Comparison of ENCODE assay signal across 9 cellular contexts in the genomic region with DNA sequence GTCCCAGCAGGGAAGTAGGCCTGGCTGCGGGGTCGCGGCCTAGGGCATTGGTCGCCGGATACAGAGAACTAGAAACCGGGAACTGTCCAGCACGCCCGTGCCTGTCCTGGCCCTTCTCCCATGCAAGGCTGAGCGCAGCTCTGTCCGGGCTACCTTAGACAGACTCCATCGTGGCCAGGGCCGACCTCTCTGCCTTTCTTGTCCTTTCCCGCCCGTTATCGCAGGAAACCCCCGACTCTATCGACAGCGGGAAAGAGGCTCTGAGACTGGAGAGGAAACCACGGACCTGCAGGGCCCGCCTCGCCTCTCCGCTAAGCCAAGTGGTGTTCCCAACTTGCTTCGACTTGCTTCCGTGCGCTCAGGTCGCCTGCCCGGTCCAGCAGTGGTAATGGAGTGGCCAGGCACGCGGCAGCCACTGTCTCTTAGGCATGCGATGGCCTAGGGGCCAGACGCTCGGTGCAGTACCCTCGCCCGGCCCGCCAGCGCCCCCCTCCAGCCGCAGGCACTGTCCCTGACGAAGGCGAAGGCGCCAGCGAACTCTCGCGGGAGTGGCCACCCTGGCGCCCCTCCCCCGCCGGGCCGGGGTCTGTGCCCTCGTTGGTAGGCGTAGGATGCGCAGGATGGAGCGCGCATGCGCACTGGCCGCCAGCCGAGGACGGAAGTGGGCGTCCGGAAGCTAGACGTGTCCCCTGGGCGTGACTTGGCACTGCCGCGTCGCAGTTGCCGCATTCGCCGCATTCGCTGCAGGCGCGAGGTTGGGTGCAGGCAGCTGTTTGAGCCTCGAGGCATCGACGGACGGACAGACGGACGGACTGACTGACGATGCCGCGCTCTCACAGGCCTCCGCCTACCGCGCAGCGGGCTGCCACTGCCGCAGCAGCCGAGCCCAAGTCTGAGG. TPM values are rescaled to one million over a fixed set of nuclear protein-coding genes. Genes with fewer than 3 reads are reported as not detected.
DNase-seq lines count a peak whose midpoint lies in the region; ATAC-seq and TF ChIP-seq lines count a peak whose summit lies in the region.
"Had no signal": no experiment of that assay in that cellular context is flagged by ENCODE, and none has a peak within 500 bp of the region (broad histone marks: within the 10 kb centered on the region; RNA-seq: fewer than 3 reads in every experiment).

No MANE protein-coding gene starts in this region.

- WGBS in testis, 2 donors: 58 to 65% methylated on average over 54 to 83 of the region's 84 CpGs

- no peak overlapping the region for H3K4me3 Mint-ChIP-seq in activated CD4-positive, alpha-beta T cell treated with anti-CD3 and anti-CD28 coated beads for 36 hours

- no peak for TF ChIP-seq POLR2A in testis (IDR thresholded peaks at IDR 0.05)

- no peaks in the 10 kb centered on the region for H3K27me3 Mint-ChIP-seq in activated CD4-positive, alpha-beta T cell treated with anti-CD3 and anti-CD28 coated beads for 36 hours

- H3K4me3 ChIP-seq in endocrine pancreas (ENCODE audit: control insufficient read depth, insufficient read depth, low read length) (peak overlapping the region; percentile 94), left lung (peak overlapping the region; percentile 2 to 6), testis (peak overlapping the region; percentile 51 to 60)
- H3K4me3 ChIP-seq: A549 had no signal

- H3K27ac Mint-ChIP-seq in activated CD4-positive, alpha-beta T cell treated with anti-CD3 and anti-CD28 coated beads for 36 hours: no peak overlapping the region

- H3K36me3 ChIP-seq in endocrine pancreas (ENCODE audit: control insufficient read depth, insufficient read depth, low read length): no peaks in the 10 kb centered on the region
- peaks cover 0 to 26% of the 10 kb centered on the region in 2 donors for H3K36me3 ChIP-seq in left lung
- no peaks in the 10 kb centered on the region for H3K36me3 ChIP-seq in testis (ENCODE audit: low read depth, missing control alignments)

- ATAC-seq in activated CD4-positive, alpha-beta T cell treated with anti-CD3 and anti-CD28 coated beads for 36 hours: no peak
- ATAC-seq in left lung: peak; percentile 81
- ATAC-seq in HG02642 (IDR thresholded peaks at IDR 0.05; ENCODE audit: poor library complexity, unreplicated experiment): no peak
- no peak for ATAC-seq in HG03108 (IDR thresholded peaks at IDR 0.05; ENCODE audit: unreplicated experiment)
- ATAC-seq: A549 had no signal

- H3K27ac ChIP-seq in left lung (no peak overlapping the region), testis (peak overlapping the region; percentile 17 to 22)
- H3K27ac ChIP-seq: A549 had no signal

- H3K4me1 ChIP-seq in endocrine pancreas (ENCODE audit: control insufficient read depth, insufficient read depth, low read length) (no peaks in the 10 kb centered on the region), left lung (no peaks in the 10 kb centered on the region), testis (no peaks in the 10 kb centered on the region)
- H3K4me1 ChIP-seq: A549 had no signal

- POLR2A ChIA-PET in activated CD4-positive, alpha-beta T cell treated with anti-CD3 and anti-CD28 coated beads for 36 hours (lab: Charles Lee): no interaction called here

- H3K9me3 Mint-ChIP-seq in activated CD4-positive, alpha-beta T cell treated with anti-CD3 and anti-CD28 coated beads for 36 hours (ENCODE audit: low read depth): no peaks in the 10 kb centered on the region

- peak; percentile 45 for DNase-seq in activated CD4-positive, alpha-beta T cell treated with anti-CD3 and anti-CD28 coated beads for 36 hours
- no peak for DNase-seq in activated CD4-positive, alpha-beta T cell treated with anti-CD3 and anti-CD28 coated beads for 4 hours
- DNase-seq in left lung: peak; percentile 61 to 84
- DNase-seq in testis: peak; percentile 87
- no peak for DNase-seq in NCI-H146 treated with DMSO at 0.1 percent for 48 hours (lab: John Stamatoyannopoulos, UW; ENCODE audit: unreplicated experiment)

- H3K9me3 ChIP-seq in endocrine pancreas (ENCODE audit: control insufficient read depth, low read length) (no peaks in the 10 kb centered on the region), left lung (no peaks in the 10 kb centered on the region), testis (no peaks in the 10 kb centered on the region)
- H3K9me3 ChIP-seq: A549 had no signal

- no peak overlapping the region for H3K9ac ChIP-seq in endocrine pancreas (ENCODE audit: control insufficient read depth, insufficient read depth, low read length)

- H3K4me1 Mint-ChIP-seq in activated CD4-positive, alpha-beta T cell treated with anti-CD3 and anti-CD28 coated beads for 36 hours: no peaks in the 10 kb centered on the region

- peaks cover 16% of the 10 kb centered on the region for H3K36me3 Mint-ChIP-seq in activated CD4-positive, alpha-beta T cell treated with anti-CD3 and anti-CD28 coated beads for 36 hours (ENCODE audit: low read depth)

- no peak for TF ChIP-seq CTCF in left lung (IDR thresholded peaks at IDR 0.05)
- peak in 1 of 3 experiments; percentile 2 for TF ChIP-seq CTCF in testis (IDR thresholded peaks at IDR 0.05)

- CTCF ChIA-PET in activated CD4-positive, alpha-beta T cell treated with anti-CD3 and anti-CD28 coated beads for 36 hours (lab: Charles Lee): interaction anchor here (0.7 kb wide), 1 partner anchor 584 kb away, joined by 3 read pairs; no protein-coding TSS in a partner anchor

- intact Hi-C loops in activated CD4-positive, alpha-beta T cell treated with anti-CD3 and anti-CD28 coated beads for 36 hours (cut with DNase I, micrococcal nuclease): no loop called here
- intact Hi-C loops in left lung (cut with DNase I): no loop called here
- intact Hi-C loops in testis (cut with DNase I; ENCODE audit: low total_unique reads): no loop called here

- H3K27me3 ChIP-seq in endocrine pancreas (ENCODE audit: control insufficient read depth, insufficient read depth, low read length): no peaks in the 10 kb centered on the region
- no peaks in the 10 kb centered on the region for H3K27me3 ChIP-seq in left lung
- H3K27me3 ChIP-seq in testis: no peaks in the 10 kb centered on the region

RNA-seq across cellular contexts. Expression of a gene that starts 54.4 kb away (rescaled TPM):
- total RNA-seq in activated CD4-positive, alpha-beta T cell treated with anti-CD3 and anti-CD28 coated beads for 36 hours: 10 to 100 TPM; 90.6 to 94.8 TPM
- total RNA-seq in left lung (10 to 100 TPM; 40.6 to 65.8 TPM), testis (10 to 100 TPM; 47.4 to 47.9 TPM)
- polyA plus RNA-seq in testis (ENCODE audit: insufficient read depth, low read depth, low replicate concordance): 42.3 TPM

Comparison
In these comparisons a context has a peak if more than half of its experiments do, and no peak if none do; other contexts are left out.
1. DNase-seq: peak in activated CD4-positive, alpha-beta T cell treated with anti-CD3 and anti-CD28 coated beads for 36 hours (single experiment), left lung (2 of 2) and testis (single experiment); none in activated CD4-positive, alpha-beta T cell treated with anti-CD3 and anti-CD28 coated beads for 4 hours (0 of 2) and NCI-H146 treated with DMSO at 0.1 percent for 48 hours (single experiment).
2. H3K4me3 ChIP-seq: peak in every context shown above with its lines; median percentile 94 in endocrine pancreas; 56 in testis; 4 in left lung.
3. H3K27ac ChIP-seq: peak in testis (2 of 2); none in left lung (0 of 2).